Comparison of ENCODE assay signal across 18 cellular contexts in the genomic region with DNA sequence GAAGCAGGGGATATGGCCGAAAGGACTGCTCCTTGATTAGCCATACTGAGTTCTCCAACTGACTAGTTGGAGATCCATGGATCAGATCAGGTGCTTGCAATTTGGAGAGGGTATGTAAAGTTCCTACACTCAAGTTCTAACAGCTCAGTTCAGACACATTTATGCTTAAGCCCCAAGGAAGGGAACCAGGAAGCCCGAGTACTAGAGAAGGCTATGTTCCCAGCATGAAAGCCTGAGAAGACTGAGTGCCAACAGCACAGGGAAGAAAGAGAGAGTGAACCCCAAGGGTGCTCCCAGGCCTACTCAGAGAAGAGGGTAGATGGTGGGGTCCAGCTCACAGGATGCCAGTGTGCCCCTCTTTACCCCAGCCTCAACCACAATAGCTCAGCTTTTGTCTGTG.
"Had no signal": no experiment of that assay in that cellular context is flagged by ENCODE, and none has a peak within 500 bp of the region (broad histone marks: within the 10 kb centered on the region; RNA-seq: fewer than 3 reads in every experiment).

No MANE protein-coding gene starts in this region.

- H3K27me3 ChIP-seq: gastrocnemius medialis, testis had no signal

- H3K9me3 ChIP-seq: gastrocnemius medialis, testis had no signal

- DNase-seq: activated CD4-positive, alpha-beta memory T cell treated with anti-CD3 and anti-CD28 coated beads, Interleukin-2, amount 10 ng/mL, durations not matched to agents 7 days and 5 days; activated CD4-positive, alpha-beta T cell treated with anti-CD3 and anti-CD28 coated beads for 48 hours; activated naive CD4-positive, alpha-beta T cell treated with anti-CD3 and anti-CD28 coated beads for 36 hours; activated T-cell treated with anti-CD3 and anti-CD28 coated beads, Interleukin-2, amount 50 U/mL, for 24 hours; cortex of kidney; effector CD4-positive, alpha-beta T cell; gastrocnemius medialis; head of caudate nucleus; immature natural killer cell; nephron progenitor cell; nucleus accumbens; stimulated activated CD4-positive, alpha-beta T cell treated with anti-CD3 and anti-CD28 coated beads, Interleukin-15, amount 100 ng/mL, for 24 hours; stimulated activated CD4-positive, alpha-beta T cell treated with anti-CD3 and anti-CD28 coated beads, Interleukin-2, amount 100 ng/mL, for 48 hours; stimulated activated naive CD8-positive, alpha-beta T cell treated with anti-CD3 and anti-CD28 coated beads, Interleukin-15, amount 100 ng/mL, for 72 hours; SW 1271; testis had no signal

- ATAC-seq: gastrocnemius medialis; stimulated activated naive CD8-positive, alpha-beta T cell treated with anti-CD3 and anti-CD28 coated beads, Interleukin-15, amount 100 ng/mL, for 72 hours; WTC11 had no signal

- H3K36me3 ChIP-seq: gastrocnemius medialis had no signal

- H3K4me3 ChIP-seq: gastrocnemius medialis, skin epidermis, testis had no signal

- H3K27ac ChIP-seq: skin epidermis had no signal
